8 cellular contexts compared by ENCODE assay signal in genomic region chr10:26621889-26622681, GRCh38.
DNase-seq lines count a peak whose midpoint lies in the region; ATAC-seq and TF ChIP-seq lines count a peak whose summit lies in the region.

No MANE protein-coding gene starts in this region.

- no peaks in the 10 kb centered on the region for H3K9me3 ChIP-seq in heart left ventricle

- no peak for TF ChIP-seq CTCF in heart left ventricle (IDR thresholded peaks at IDR 0.05)

- peak overlapping the region; percentile 54 for H3K4me3 Mint-ChIP-seq in activated T-cell treated with anti-CD3 and anti-CD28 coated beads, Interleukin-2, amount 50 U/mL, for 24 hours

- H3K4me3 ChIP-seq in heart left ventricle (peak overlapping the region in 10 of 12 donors; percentile 7 to 55 (median 33)), rectal smooth muscle tissue (ENCODE audit: low read length) (peak overlapping the region; percentile 45)

- H3K27ac Mint-ChIP-seq in activated T-cell treated with anti-CD3 and anti-CD28 coated beads, Interleukin-2, amount 50 U/mL, for 24 hours, result no peak overlapping the region

- ATAC-seq in GM19043 (IDR thresholded peaks at IDR 0.05; ENCODE audit: low read depth, unreplicated experiment), result peak; percentile 66
- peak in 3 of 4 donors; percentile 42 to 66 (median 62) for ATAC-seq in heart left ventricle
- no peak for ATAC-seq in GM21447 (IDR thresholded peaks at IDR 0.05; ENCODE audit: unreplicated experiment)

- 14 to 19% (median 17%) methylated on average over 37 to 47 of the region's 47 CpGs for WGBS in heart left ventricle, 4 donors

- H3K36me3 ChIP-seq in heart left ventricle (no peaks in the 10 kb centered on the region), rectal smooth muscle tissue (ENCODE audit: control insufficient read depth, insufficient read depth, low read length) (no peaks in the 10 kb centered on the region)

- peaks cover 21% of the 10 kb centered on the region for H3K4me1 Mint-ChIP-seq in activated T-cell treated with anti-CD3 and anti-CD28 coated beads, Interleukin-2, amount 50 U/mL, for 24 hours (ENCODE audit: low read depth)

- H3K36me3 Mint-ChIP-seq in activated T-cell treated with anti-CD3 and anti-CD28 coated beads, Interleukin-2, amount 50 U/mL, for 24 hours (ENCODE audit: low read depth), result no peaks in the 10 kb centered on the region

- H3K27me3 ChIP-seq in heart left ventricle (peaks cover 3 to 51% (median 9%) of the 10 kb centered on the region in 9 donors), rectal smooth muscle tissue (ENCODE audit: control insufficient read depth, insufficient read depth, low read length) (no peaks in the 10 kb centered on the region)

- no peak for TF ChIP-seq POLR2A in heart left ventricle (IDR thresholded peaks at IDR 0.05)

- no peak overlapping the region for H3K9ac ChIP-seq in rectal smooth muscle tissue (ENCODE audit: low read length)

- H3K9me3 Mint-ChIP-seq in activated T-cell treated with anti-CD3 and anti-CD28 coated beads, Interleukin-2, amount 50 U/mL, for 24 hours, result no peaks in the 10 kb centered on the region

- H3K27ac ChIP-seq in heart left ventricle (no peak overlapping the region), rectal smooth muscle tissue (ENCODE audit: low read depth, low read length) (no peak overlapping the region)

- H3K4me1 ChIP-seq in heart left ventricle, result peaks cover 0 to 8% (median 0%) of the 10 kb centered on the region in 12 donors
- no peaks in the 10 kb centered on the region for H3K4me1 ChIP-seq in rectal smooth muscle tissue (ENCODE audit: control insufficient read depth, insufficient read depth, low read length)

- peaks cover 23% of the 10 kb centered on the region for H3K27me3 Mint-ChIP-seq in activated T-cell treated with anti-CD3 and anti-CD28 coated beads, Interleukin-2, amount 50 U/mL, for 24 hours

- intact Hi-C loops in heart left ventricle (cut with DNase I), result loop anchor here in 1 of 10 donors (10.0 kb wide), 1 partner anchor 703 kb away; no protein-coding TSS in a partner anchor

- DNase-seq in Kasumi-1 (lab: John Stamatoyannopoulos, UW), result peak; percentile 71 to 80
- DNase-seq in activated T-cell treated with anti-CD3 and anti-CD28 coated beads, Interleukin-2, amount 50 U/mL, for 24 hours, result peak; percentile 57
- peak in 4 of 5 donors; percentile 22 to 74 (median 46) for DNase-seq in heart left ventricle
- no peak for DNase-seq in superior temporal gyrus (ENCODE audit: extremely low spot score)
- no peak for DNase-seq in NCI-H2196 treated with DMSO at 0.1 percent for 48 hours (lab: John Stamatoyannopoulos, UW; ENCODE audit: unreplicated experiment)

Comparison
In these comparisons a context has a peak if more than half of its experiments do, and no peak if none do; other contexts are left out.
1. DNase-seq: peak in Kasumi-1 (2 of 2), activated T-cell treated with anti-CD3 and anti-CD28 coated beads, Interleukin-2, amount 50 U/mL, for 24 hours (single experiment) and heart left ventricle (4 of 5); none in superior temporal gyrus (single experiment) and NCI-H2196 treated with DMSO at 0.1 percent for 48 hours (single experiment).